In genomic region chrX:118117069-118117405, GRCh38 we compare ENCODE assay signal across 8 cellular contexts. TPM values are rescaled to one million over a fixed set of nuclear protein-coding genes. Genes with fewer than 3 reads are reported as not detected.
DNase-seq lines count a peak whose midpoint lies in the region; ATAC-seq and TF ChIP-seq lines count a peak whose summit lies in the region.

No MANE protein-coding gene starts in this region.

- H3K4me1 ChIP-seq in OCI-LY3 (ENCODE audit: low read length) = peaks cover 13% of the 10 kb centered on the region

- H3K4me3 ChIP-seq in OCI-LY3 (ENCODE audit: low read length) = peak overlapping the region; percentile 97

- peak overlapping the region; percentile 11; the same call in 1 of the 2 replicates for H3K27ac ChIP-seq in OCI-LY3 (ENCODE audit: low read length)

- peak overlapping the region; percentile 96 for H2AFZ ChIP-seq in OCI-LY3 (ENCODE audit: low read depth, low read length)

- H3K36me3 ChIP-seq in OCI-LY3 (replicated peaks; ENCODE audit: low read depth, low read length) = no peaks in the 10 kb centered on the region

- no peaks in the 10 kb centered on the region for H4K20me1 ChIP-seq in OCI-LY3 (ENCODE audit: insufficient read depth, low read length)

- H3K79me2 ChIP-seq in OCI-LY3 (ENCODE audit: low read length) = no peaks in the 10 kb centered on the region

- H3K27me3 ChIP-seq in OCI-LY3 (ENCODE audit: low read depth, low read length) = no peaks in the 10 kb centered on the region

- peak; percentile 37 for ATAC-seq in GM18498 (IDR thresholded peaks at IDR 0.05; ENCODE audit: unreplicated experiment)
- peak; percentile 18 for ATAC-seq in esophagus mucosa
- peak; percentile 44 for ATAC-seq in omental fat pad (ENCODE audit: low FRiP score)

- DNase-seq in omental fat pad (ENCODE audit: low spot score) (no peak), occipital lobe (lab: John Stamatoyannopoulos, UW) (no peak), NCI-H748 (lab: John Stamatoyannopoulos, UW; ENCODE audit: unreplicated experiment) (no peak), NOMO-1 treated with DMSO at 0.1 percent for 48 hours (lab: John Stamatoyannopoulos, UW; ENCODE audit: unreplicated experiment) (no peak), NOMO-1 treated with dmso at 0.1 percent for 144 hours (lab: John Stamatoyannopoulos, UW; ENCODE audit: unreplicated experiment) (no peak)

- H3K9me3 ChIP-seq in OCI-LY3 (ENCODE audit: insufficient read depth, low read length) = no peaks in the 10 kb centered on the region

- peak overlapping the region; percentile 81 for H3K4me2 ChIP-seq in OCI-LY3 (ENCODE audit: low read length)

- TF ChIP-seq CTCF in OCI-LY3 (IDR thresholded peaks at IDR 0.05; ENCODE audit: low read depth, low read length) = no peak
- TF ChIP-seq CTCF in omental fat pad (IDR thresholded peaks at IDR 0.05) = no peak

- peak overlapping the region; percentile 88 for H3K9ac ChIP-seq in OCI-LY3 (ENCODE audit: low read length)

RNA-seq across cellular contexts. Expression of gene KLHL13, which starts 0.4 kb away (rescaled TPM):
- total RNA-seq in esophagus mucosa = 3.2 TPM
- 1 to 10 TPM; 1.2 to 5.2 (median 2.0) TPM for total RNA-seq in omental fat pad
- total RNA-seq in occipital lobe = 51.2 TPM
